20 cellular contexts compared by ENCODE assay signal in genomic region chr9:136024696-136025316, GRCh38.
DNase-seq lines count a peak whose midpoint lies in the region; ATAC-seq and TF ChIP-seq lines count a peak whose summit lies in the region.
"Had no signal": no experiment of that assay in that cellular context is flagged by ENCODE, and none has a peak within 500 bp of the region (broad histone marks: within the 10 kb centered on the region; RNA-seq: fewer than 3 reads in every experiment).

No MANE protein-coding gene starts in this region.

- peaks cover 35% of the 10 kb centered on the region for H3K4me1 Mint-ChIP-seq in brain

- TF ChIP-seq CTCF in brain (conservative IDR thresholded peaks at IDR 0.05): no peak
- TF ChIP-seq CTCF in lower lobe of right lung (IDR thresholded peaks at IDR 0.05): no peak

- H3K27me3 ChIP-seq in H7 (ENCODE audit: control insufficient read depth, insufficient read depth, low read length) (no peaks in the 10 kb centered on the region), lower lobe of right lung (ENCODE audit: low read depth) (no peaks in the 10 kb centered on the region), stomach smooth muscle (ENCODE audit: control insufficient read depth in 1 of 2, insufficient read depth in 2 of 2, low read length in 2 of 2) (no peaks in the 10 kb centered on the region)
- H3K27me3 ChIP-seq: BE2C, colonic mucosa, heart left ventricle, thyroid gland had no signal

- no peak for ATAC-seq in lower lobe of right lung
- ATAC-seq in HG02884 (IDR thresholded peaks at IDR 0.05; ENCODE audit: unreplicated experiment): no peak

- H3K36me3 Mint-ChIP-seq in brain: peaks cover 47% of the 10 kb centered on the region

- intact Hi-C loops in lower lobe of right lung (cut with DNase I): no loop called here

- peaks cover 20% of the 10 kb centered on the region for H3K4me1 ChIP-seq in lower lobe of right lung
- H3K4me1 ChIP-seq in stomach smooth muscle (ENCODE audit: control insufficient read depth, insufficient read depth, low read length): peaks cover 53% of the 10 kb centered on the region
- H3K4me1 ChIP-seq: BE2C, colonic mucosa had no signal

- peak overlapping the region; percentile 1 for H3K27ac ChIP-seq in lower lobe of right lung
- peak overlapping the region; percentile 49 for H3K27ac ChIP-seq in stomach smooth muscle (ENCODE audit: low read length)
- H3K27ac ChIP-seq: colonic mucosa, GM23248, psoas muscle, thyroid gland had no signal

- H3K4me3 ChIP-seq in H7 (ENCODE audit: insufficient read depth, low read depth, low read length) (no peak overlapping the region), lower lobe of right lung (no peak overlapping the region), stomach smooth muscle (ENCODE audit: low read length in 2 of 2) (peak overlapping the region; percentile 28 to 40)
- H3K4me3 ChIP-seq: colonic mucosa, GM23248, heart left ventricle, psoas muscle, thyroid gland had no signal

- H3K36me3 ChIP-seq in H7 (replicated peaks; ENCODE audit: control insufficient read depth, insufficient read depth, low read length): no peaks in the 10 kb centered on the region
- H3K36me3 ChIP-seq in lower lobe of right lung: no peaks in the 10 kb centered on the region
- peaks cover 0 to 7% of the 10 kb centered on the region in 2 donors for H3K36me3 ChIP-seq in stomach smooth muscle (ENCODE audit: control insufficient read depth in 2 of 2, insufficient read depth in 2 of 2, low read length in 2 of 2)
- H3K36me3 ChIP-seq: BE2C, colonic mucosa, thyroid gland had no signal

- no peaks in the 10 kb centered on the region for H3K9me3 ChIP-seq in lower lobe of right lung
- no peaks in the 10 kb centered on the region for H3K9me3 ChIP-seq in stomach smooth muscle (ENCODE audit: control insufficient read depth in 2 of 2, low read length in 2 of 2)
- H3K9me3 ChIP-seq: BE2C, colonic mucosa, heart left ventricle, psoas muscle, thyroid gland had no signal

- peak; percentile 49 for DNase-seq in H7
- DNase-seq in lower lobe of right lung: no peak
- DNase-seq in T1000 (lab: John Stamatoyannopoulos, UW): no peak
- DNase-seq in GDM1 (lab: John Stamatoyannopoulos, UW): no peak
- no peak for DNase-seq in activated CD8-positive, alpha-beta memory T cell treated with anti-CD3 and anti-CD28 coated beads, Interleukin-2, amount 50 U/mL, for 4 hours
- DNase-seq: activated T-cell treated with anti-CD3 and anti-CD28 coated beads, Interleukin-2, amount 50 U/mL, for 1 hour; BE2C; colonic mucosa; erythroblast; GM23248; islet precursor cell; MM.1S; NCI-H82; thyroid gland had no signal

- peak overlapping the region in 4 of 5 experiments; percentile 2 to 89 (median 44) for H3K27ac Mint-ChIP-seq in brain
- H3K27ac Mint-ChIP-seq: T-helper 1 cell treated with Interleukin-12 subunit alpha and Interleukin-12 subunit beta and Interleukin-4 antibody, amounts not matched to agents 30 μg/mL and 1 μg/mL, for 36 hours had no signal

- no peaks in the 10 kb centered on the region for H3K27me3 Mint-ChIP-seq in brain

- peak overlapping the region in 1 of 5 experiments; percentile 19 for H3K4me3 Mint-ChIP-seq in brain
- H3K4me3 Mint-ChIP-seq: T-helper 1 cell treated with Interleukin-12 subunit alpha and Interleukin-12 subunit beta and Interleukin-4 antibody, amounts not matched to agents 30 μg/mL and 1 μg/mL, for 36 hours had no signal

- peaks cover 0 to 21% (median 11%) of the 10 kb centered on the region in 5 experiments for H3K9me3 Mint-ChIP-seq in brain
- H3K9me3 Mint-ChIP-seq: T-helper 1 cell treated with Interleukin-12 subunit alpha and Interleukin-12 subunit beta and Interleukin-4 antibody, amounts not matched to agents 30 μg/mL and 1 μg/mL, for 36 hours had no signal

- peak overlapping the region in 1 of 2 donors; percentile 29 for H3K9ac ChIP-seq in stomach smooth muscle (ENCODE audit: low read length in 2 of 2)
- H3K9ac ChIP-seq: GM23248 had no signal

Comparison
In these comparisons a context has a peak if more than half of its experiments do, and no peak if none do; other contexts are left out.
1. H3K4me3 ChIP-seq: peak in stomach smooth muscle (2 of 2); none in H7 (single experiment) and lower lobe of right lung (single experiment).